8 cellular contexts compared by ENCODE assay signal in the genomic region with DNA sequence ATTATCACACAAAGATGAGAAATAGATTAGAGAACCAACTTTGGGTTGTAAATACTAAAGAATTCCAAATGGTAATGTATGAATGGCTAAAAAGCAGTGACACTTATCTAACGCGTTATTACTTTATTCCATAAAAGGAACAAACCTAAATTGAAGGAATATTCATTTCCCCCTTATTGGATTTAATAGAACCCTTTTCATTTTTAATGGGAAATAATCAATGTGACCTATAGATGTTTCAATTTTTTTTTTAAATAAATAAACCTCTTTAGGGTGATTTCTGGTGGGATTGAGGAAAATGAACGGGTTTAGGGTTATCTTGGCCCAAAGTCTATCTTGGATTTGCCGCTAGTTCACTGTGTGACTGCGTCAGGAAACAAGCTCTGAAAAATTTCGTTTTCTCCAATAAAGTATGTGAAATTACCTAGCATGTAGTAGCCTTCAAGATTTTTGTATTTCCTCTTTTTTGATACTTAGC. TPM values are rescaled to one million over a fixed set of nuclear protein-coding genes. Genes with fewer than 3 reads are reported as not detected.
DNase-seq lines count a peak whose midpoint lies in the region; ATAC-seq and TF ChIP-seq lines count a peak whose summit lies in the region.

No MANE protein-coding gene starts in this region.

- no peak overlapping the region for H2BK5ac ChIP-seq in H9 (ENCODE audit: insufficient read length, low read length)

- no peak overlapping the region for H3K18ac ChIP-seq in H9 (ENCODE audit: insufficient read length, low read depth, low read length)

- no peak overlapping the region for H4K91ac ChIP-seq in H9 (ENCODE audit: insufficient read length, low read depth, low read length)

- no peak overlapping the region for H3K23ac ChIP-seq in H9 (ENCODE audit: insufficient read length, low read depth, low read length)

- TF ChIP-seq CTCF in H9 (conservative IDR thresholded peaks at IDR 0.05) (no peak), WI38 (IDR thresholded peaks at IDR 0.05; ENCODE audit: low read depth, low read length) (no peak), spleen (IDR thresholded peaks at IDR 0.05 in 8 of 11, conservative IDR thresholded peaks at IDR 0.05 in 3 of 11) (no peak)

- no peak overlapping the region for H4K5ac ChIP-seq in H9 (ENCODE audit: insufficient read length, low read depth, low read length)

- H3K27ac ChIP-seq in H9 (ENCODE audit: insufficient read length, low read depth, low read length) = no peak overlapping the region
- peak overlapping the region; percentile 99 for H3K27ac ChIP-seq in right cardiac atrium (ENCODE audit: low read length)
- peak overlapping the region; percentile 96 to 100 (median 97) for H3K27ac ChIP-seq in spleen

- WGBS in H9 (ENCODE audit: extremely low coverage, insufficient read length, low lambda C conversion rate) = no CpG with 5 or more reads among the region's 6 CpGs
- under 1% methylated on average over 6 of the region's 6 CpGs for WGBS in right cardiac atrium
- 0% methylated on average over 6 of the region's 6 CpGs for WGBS in spleen, 5 donors

- intact Hi-C loops in right cardiac atrium (cut with DNase I) = no loop called here
- intact Hi-C loops in spleen (cut with DNase I; ENCODE audit: low total_unique reads) = no loop called here

- no peaks in the 10 kb centered on the region for H4K20me1 ChIP-seq in H9 (ENCODE audit: control insufficient read depth, insufficient read depth, insufficient read length)

- H3K56ac ChIP-seq in H9 (ENCODE audit: insufficient read length, low read depth, low read length) = no peak overlapping the region

- no peak overlapping the region for H3T11ph ChIP-seq in H9 (ENCODE audit: low read length)

- H3K36me3 Mint-ChIP-seq in H9 (ENCODE audit: insufficient read depth in 1 of 3, low read depth in 3 of 3) = no peaks in the 10 kb centered on the region; a peak in 1 of 7 replicates

- no peak overlapping the region for H2BK120ac ChIP-seq in H9 (ENCODE audit: low read depth, low read length, poor library complexity, severe bottlenecking)

- peak overlapping the region; percentile 99 for H3K4me2 ChIP-seq in H9 (ENCODE audit: insufficient read depth, insufficient read length, low read length)

- no peaks in the 10 kb centered on the region for H3K79me2 ChIP-seq in H9 (ENCODE audit: insufficient read depth, low read length)

- H2BK15ac ChIP-seq in H9 (ENCODE audit: low read depth, low read length) = no peak overlapping the region

- peaks cover 3% of the 10 kb centered on the region; the same call in 1 of the 2 replicates for H3K27me3 Mint-ChIP-seq in H9 (ENCODE audit: low read depth)

- DNase-seq in H9 = no peak
- no peak for DNase-seq in right cardiac atrium
- no peak for DNase-seq in spleen
- no peak for DNase-seq in central memory CD4-positive, alpha-beta T cell
- DNase-seq in activated CD4-positive, alpha-beta T cell treated with anti-CD3 and anti-CD28 coated beads, Interleukin-2, amount 50 U/mL, for 1 hour = no peak
- no peak for DNase-seq in kidney tubule cell (ENCODE audit: low spot score)

- H3K4me1 Mint-ChIP-seq in H9 = peaks cover 25 to 35% of the 10 kb centered on the region in 2 experiments

- no peak overlapping the region for H2AFZ ChIP-seq in H9 (ENCODE audit: low read length)

- ATAC-seq in right cardiac atrium (no peak), GM18498 (IDR thresholded peaks at IDR 0.05; ENCODE audit: unreplicated experiment) (no peak)

- H4K8ac ChIP-seq in H9 (replicated peaks; ENCODE audit: insufficient read length, low read depth, low read length) = no peak overlapping the region

- no peak overlapping the region for H3K4ac ChIP-seq in H9 (ENCODE audit: low read depth, low read length)

- peak overlapping the region; percentile 98 to 99 (median 99) for H3K27ac Mint-ChIP-seq in H9

- no peak overlapping the region for H2AK5ac ChIP-seq in H9 (ENCODE audit: insufficient read length, low read length)

- peak overlapping the region; percentile 28 for H3K9ac ChIP-seq in H9 (ENCODE audit: extremely low read depth, insufficient read length, low read length)

- H3K4me1 ChIP-seq in H9 (ENCODE audit: insufficient read depth, low read length) (no peaks in the 10 kb centered on the region; the same call in 1 of the 2 replicates), right cardiac atrium (ENCODE audit: control insufficient read depth, insufficient read depth, low read length) (peaks cover 6% of the 10 kb centered on the region), spleen (peaks cover 12 to 47% (median 44%) of the 10 kb centered on the region in 6 donors)

- H3K14ac ChIP-seq in H9 (ENCODE audit: insufficient read depth, low read length) = no peak overlapping the region

- H3K79me1 ChIP-seq in H9 (ENCODE audit: insufficient read depth, low read depth, low read length, poor library complexity, severe bottlenecking) = no peaks in the 10 kb centered on the region

- H3K9me3 ChIP-seq in H9 (ENCODE audit: control insufficient read depth, low read depth, low read length) = no peaks in the 10 kb centered on the region
- H3K9me3 ChIP-seq in right cardiac atrium (ENCODE audit: control insufficient read depth, low read length) = no peaks in the 10 kb centered on the region
- H3K9me3 ChIP-seq in spleen = no peaks in the 10 kb centered on the region

- no peak overlapping the region for H2BK12ac ChIP-seq in H9 (ENCODE audit: insufficient read length, low read depth, low read length)

- H3K9me3 Mint-ChIP-seq in H9 = no peaks in the 10 kb centered on the region

- peaks cover 0 to 6% (median 0%) of the 10 kb centered on the region in 6 donors for H3K36me3 ChIP-seq in spleen

- H3K4me3 Mint-ChIP-seq in H9 = peak overlapping the region; percentile 85 to 90

- TF ChIP-seq POLR2A in spleen (IDR thresholded peaks at IDR 0.05) = no peak

- peak overlapping the region; percentile 74 for H3K4me3 ChIP-seq in WI38 (ENCODE audit: low read depth, low read length)
- H3K4me3 ChIP-seq in right cardiac atrium (ENCODE audit: low read length) = peak overlapping the region; percentile 69
- peak overlapping the region; percentile 56 to 92 (median 73) for H3K4me3 ChIP-seq in spleen

- H2BK20ac ChIP-seq in H9 (ENCODE audit: low read depth, low read length, poor library complexity, severe bottlenecking) = no peak overlapping the region

- no peaks in the 10 kb centered on the region for H3K27me3 ChIP-seq in H9 (ENCODE audit: insufficient read depth, low read length)
- H3K27me3 ChIP-seq in right cardiac atrium (ENCODE audit: control insufficient read depth, insufficient read depth) = no peaks in the 10 kb centered on the region
- no peaks in the 10 kb centered on the region for H3K27me3 ChIP-seq in spleen (replicated peaks in 1 of 7)

- H3K23me2 ChIP-seq in H9 (ENCODE audit: insufficient read length, low read depth, low read length, poor library complexity, severe bottlenecking) = peaks cover 7% of the 10 kb centered on the region

RNA-seq across cellular contexts. Expression of gene ACBD5, which starts 1.9 kb away (rescaled TPM):
- total RNA-seq in H9 (2021) = 14.2 and 15.8 TPM in 2 replicates
- total RNA-seq in right cardiac atrium = 10 to 100 TPM; 36.7 to 44.8 (median 38.1) TPM
- polyA plus RNA-seq in right cardiac atrium = 16.8 TPM
- 10 to 100 TPM; 20.8 to 31.2 (median 23.7) TPM for total RNA-seq in spleen
- 10 to 100 TPM in 1 of 3 donors, 1 to 10 TPM in 2; 7.7 to 12.6 (median 8.4) TPM for polyA plus RNA-seq in spleen
